ENCODE assay signal across 28 cellular contexts in the genomic region with DNA sequence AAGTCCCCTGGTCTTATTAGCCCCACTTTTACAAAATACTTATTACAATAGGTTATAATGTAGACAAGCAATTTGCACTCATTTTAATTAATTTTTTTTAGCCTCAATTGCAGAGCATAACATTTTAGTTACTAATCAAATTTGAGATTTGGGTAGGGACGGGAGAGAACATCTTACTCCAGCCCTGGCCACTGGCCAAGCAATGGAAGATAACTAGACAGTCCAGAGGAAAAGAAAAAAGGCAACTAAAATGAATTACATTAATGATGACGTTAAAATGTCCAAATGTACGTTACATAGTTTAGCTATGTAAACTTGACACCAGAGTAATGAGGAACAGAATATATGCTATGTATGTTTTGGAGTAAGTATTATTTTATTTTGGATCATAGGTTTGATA. TPM values are rescaled to one million over a fixed set of nuclear protein-coding genes. Genes with fewer than 3 reads are reported as not detected.
"Had no signal": no experiment of that assay in that cellular context is flagged by ENCODE, and none has a peak within 500 bp of the region (broad histone marks: within the 10 kb centered on the region; RNA-seq: fewer than 3 reads in every experiment).

No MANE protein-coding gene starts in this region.

- FAIRE-seq: bronchial epithelial cell had no signal

- H3K36me3 ChIP-seq: ascending aorta, esophagus squamous epithelium, gastroesophageal sphincter, heart right ventricle, WERI-Rb-1 had no signal

- DNase-seq: activated B cell treated with CpG ODN at 0.5 μM for 24 hours; activated CD4-positive, alpha-beta T cell treated with anti-CD3 and anti-CD28 coated beads for 48 hours; activated CD4-positive, alpha-beta T cell treated with anti-CD3 and anti-CD28 coated beads, Interleukin-2, amount 50 U/mL, for 1 hour; activated CD4-positive, alpha-beta T cell treated with anti-CD3 and anti-CD28 coated beads, Interleukin-2, amount 50 U/mL, for 48 hours; activated CD8-positive, alpha-beta memory T cell treated with anti-CD3 and anti-CD28 coated beads for 24 hours; activated CD8-positive, alpha-beta T cell treated with anti-CD3 and anti-CD28 coated beads for 36 hours; activated gamma-delta T cell; activated naive CD4-positive, alpha-beta T cell; activated naive CD4-positive, alpha-beta T cell treated with anti-CD3 and anti-CD28 coated beads, Interleukin-2, amount 10 ng/mL, durations not matched to agents 7 days and 5 days; activated naive CD8-positive, alpha-beta T cell treated with anti-CD3 and anti-CD28 coated beads, Interleukin-2, amount 10 ng/mL, durations not matched to agents 7 days and 5 days; activated T-cell treated with anti-CD3 and anti-CD28 coated beads, Interleukin-2, amount 50 U/mL, for 48 hours; dorsolateral prefrontal cortex; effector memory CD4-positive, alpha-beta T cell; endodermal cell; esophagus squamous epithelium; foreskin melanocyte; heart right ventricle; T-helper 1 cell; T-helper 17 cell; T1000; WERI-Rb-1 had no signal

- H3K4me3 ChIP-seq: ascending aorta, coronary artery, dorsolateral prefrontal cortex, esophagus squamous epithelium, gastroesophageal sphincter, heart right ventricle had no signal

- H3K27ac ChIP-seq: ascending aorta, coronary artery, dorsolateral prefrontal cortex, epithelial cell of prostate, esophagus squamous epithelium, gastroesophageal sphincter, WERI-Rb-1 had no signal

- H3K27me3 ChIP-seq: ascending aorta, dorsolateral prefrontal cortex, esophagus squamous epithelium, gastroesophageal sphincter, heart right ventricle had no signal

- H3K4me1 ChIP-seq: ascending aorta had no signal

- H3K9me3 ChIP-seq: ascending aorta, esophagus squamous epithelium, gastroesophageal sphincter had no signal

- ATAC-seq: activated CD4-positive, CD25-positive, alpha-beta regulatory T cell treated with anti-CD3 and anti-CD28 coated beads, Interleukin-2, amount 50 U/mL, for 24 hours; activated CD8-positive, alpha-beta T cell treated with anti-CD3 and anti-CD28 coated beads for 36 hours; activated naive CD4-positive, alpha-beta T cell treated with anti-CD3 and anti-CD28 coated beads, Interleukin-2, amount 50 U/mL, for 72 hours; T-helper 17 cell had no signal

RNA-seq across cellular contexts. Expression of a gene that starts 11.0 kb away (rescaled TPM):
- total RNA-seq: activated B cell treated with CpG ODN at 0.5 μM for 24 hours; activated CD8-positive, alpha-beta T cell treated with anti-CD3 and anti-CD28 coated beads for 36 hours; activated naive CD4-positive, alpha-beta T cell treated with anti-CD3 and anti-CD28 coated beads, Interleukin-2, amount 50 U/mL, for 72 hours; activated naive CD8-positive, alpha-beta T cell treated with anti-CD3 and anti-CD28 coated beads, Interleukin-2, amount 10 ng/mL, durations not matched to agents 7 days and 5 days; endodermal cell had no signal
